In genomic region chrX:116881961-116882360, GRCh38 we compare ENCODE assay signal across 16 cellular contexts.
"Had no signal": no experiment of that assay in that cellular context is flagged by ENCODE, and none has a peak within 500 bp of the region (broad histone marks: within the 10 kb centered on the region; RNA-seq: fewer than 3 reads in every experiment).

No MANE protein-coding gene starts in this region.

- H3K4me1 Mint-ChIP-seq: mesothelial cell of epicardium had no signal

- H3K4me3 Mint-ChIP-seq: mesothelial cell of epicardium had no signal

- H3K4me1 ChIP-seq: esophagus muscularis mucosa, foreskin keratinocyte, gastroesophageal sphincter, heart left ventricle, lower lobe of right lung had no signal

- H3K27ac ChIP-seq: coronary artery, dorsolateral prefrontal cortex, esophagus muscularis mucosa, foreskin keratinocyte, gastroesophageal sphincter, heart left ventricle, lower lobe of right lung had no signal

- H3K9me3 ChIP-seq: gastroesophageal sphincter, lower lobe of right lung had no signal

- H3K4me3 ChIP-seq: coronary artery, dorsolateral prefrontal cortex, esophagus muscularis mucosa, gastroesophageal sphincter, heart left ventricle, lower lobe of right lung had no signal

- ATAC-seq: foreskin keratinocyte, gastroesophageal sphincter, heart left ventricle, left cardiac atrium, left lobe of liver, left ventricle myocardium superior, lower lobe of right lung had no signal

- DNase-seq: dermis blood vessel endothelial cell; dorsolateral prefrontal cortex; effector CD4-positive, alpha-beta T cell; effector memory CD4-positive, alpha-beta T cell; foreskin keratinocyte; heart left ventricle; hippocampal formation; left cardiac atrium; left ventricle myocardium superior; lower lobe of right lung; mesenchymal stem cell had no signal

- H3K27me3 ChIP-seq: esophagus muscularis mucosa, foreskin keratinocyte, gastroesophageal sphincter, heart left ventricle had no signal

- H3K36me3 ChIP-seq: esophagus muscularis mucosa, gastroesophageal sphincter, heart left ventricle, lower lobe of right lung had no signal

- H3K36me3 Mint-ChIP-seq: mesothelial cell of epicardium had no signal

- H3K27ac Mint-ChIP-seq: mesothelial cell of epicardium had no signal
